In the genomic region with DNA sequence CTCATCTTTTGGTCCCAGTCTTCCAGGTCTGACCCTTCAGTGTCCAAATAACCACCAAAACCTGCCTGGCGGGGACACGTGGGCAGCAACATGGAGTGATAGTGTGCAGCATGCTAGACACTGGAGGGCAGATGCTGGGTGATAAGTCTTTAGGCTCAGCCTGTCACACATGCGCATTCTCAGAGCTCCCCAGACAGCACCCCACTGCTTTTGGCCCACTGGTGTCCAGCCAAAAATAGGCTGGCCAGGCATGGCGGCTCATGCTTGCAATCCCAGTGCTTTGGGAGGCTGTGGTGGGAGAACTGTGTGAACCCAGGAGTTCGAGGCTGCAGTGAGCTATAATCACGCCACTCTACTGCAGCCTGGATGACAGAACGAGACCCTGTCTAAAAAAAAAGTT, we compare ENCODE assay signal across 3 cellular contexts.
TF ChIP-seq lines count a peak whose summit lies in the region.

No MANE protein-coding gene starts in this region.

TF ChIP-seq in SK-N-SH, 30 proteins besides CTCF, POLR2A, EP300 and RAD21:
- TF ChIP-seq, protein P1, sequence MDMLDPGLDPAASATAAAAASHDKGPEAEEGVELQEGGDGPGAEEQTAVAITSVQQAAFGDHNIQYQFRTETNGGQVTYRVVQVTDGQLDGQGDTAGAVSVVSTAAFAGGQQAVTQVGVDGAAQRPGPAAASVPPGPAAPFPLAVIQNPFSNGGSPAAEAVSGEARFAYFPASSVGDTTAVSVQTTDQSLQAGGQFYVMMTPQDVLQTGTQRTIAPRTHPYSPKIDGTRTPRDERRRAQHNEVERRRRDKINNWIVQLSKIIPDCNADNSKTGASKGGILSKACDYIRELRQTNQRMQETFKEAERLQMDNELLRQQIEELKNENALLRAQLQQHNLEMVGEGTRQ (IDR thresholded peaks at IDR 0.05; ENCODE audit: borderline replicate concordance, low read depth, low read length), result no peak
- peak; percentile 39; the same call in 1 of the 2 replicates for TF ChIP-seq MXI1 (IDR thresholded peaks at IDR 0.05; ENCODE audit: low read depth, low read length)

TF ChIP-seq in SK-N-SH treated with all-trans-retinoic acid at 6 μM for 48 hours, 23 proteins besides CTCF, POLR2A, EP300 and RAD21:
- TF ChIP-seq, protein P2, sequence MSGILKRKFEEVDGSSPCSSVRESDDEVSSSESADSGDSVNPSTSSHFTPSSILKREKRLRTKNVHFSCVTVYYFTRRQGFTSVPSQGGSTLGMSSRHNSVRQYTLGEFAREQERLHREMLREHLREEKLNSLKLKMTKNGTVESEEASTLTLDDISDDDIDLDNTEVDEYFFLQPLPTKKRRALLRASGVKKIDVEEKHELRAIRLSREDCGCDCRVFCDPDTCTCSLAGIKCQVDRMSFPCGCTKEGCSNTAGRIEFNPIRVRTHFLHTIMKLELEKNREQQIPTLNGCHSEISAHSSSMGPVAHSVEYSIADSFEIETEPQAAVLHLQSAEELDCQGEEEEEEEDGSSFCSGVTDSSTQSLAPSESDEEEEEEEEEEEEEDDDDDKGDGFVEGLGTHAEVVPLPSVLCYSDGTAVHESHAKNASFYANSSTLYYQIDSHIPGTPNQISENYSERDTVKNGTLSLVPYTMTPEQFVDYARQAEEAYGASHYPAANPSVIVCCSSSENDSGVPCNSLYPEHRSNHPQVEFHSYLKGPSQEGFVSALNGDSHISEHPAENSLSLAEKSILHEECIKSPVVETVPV (CRISPR knock-in tag; IDR thresholded peaks at IDR 0.05), result no peak
- TF ChIP-seq TCF4 (CRISPR knock-in tag; IDR thresholded peaks at IDR 0.05; ENCODE audit: borderline replicate concordance) (no peak), GLIS3 (CRISPR knock-in tag; IDR thresholded peaks at IDR 0.05) (no peak), SNAI2 (CRISPR knock-in tag; IDR thresholded peaks at IDR 0.05) (no peak), ISL1 (CRISPR knock-in tag; IDR thresholded peaks at IDR 0.05) (no peak)

TF ChIP-seq in H1, 55 proteins besides CTCF, POLR2A, EP300 and RAD21 (continued from another document):
- no peak for TF ChIP-seq RXRA (IDR thresholded peaks at IDR 0.05; ENCODE audit: insufficient read depth, low read depth, low read length)
- TF ChIP-seq POLR2AphosphoS5 (IDR thresholded peaks at IDR 0.05; ENCODE audit: low read depth, low read length), result peak; percentile 81
- TF ChIP-seq KDM5A (IDR thresholded peaks at IDR 0.05; ENCODE audit: low read length), result no peak
- no peak for TF ChIP-seq BACH1 (IDR thresholded peaks at IDR 0.05; ENCODE audit: low read length)
